In the genomic region with DNA sequence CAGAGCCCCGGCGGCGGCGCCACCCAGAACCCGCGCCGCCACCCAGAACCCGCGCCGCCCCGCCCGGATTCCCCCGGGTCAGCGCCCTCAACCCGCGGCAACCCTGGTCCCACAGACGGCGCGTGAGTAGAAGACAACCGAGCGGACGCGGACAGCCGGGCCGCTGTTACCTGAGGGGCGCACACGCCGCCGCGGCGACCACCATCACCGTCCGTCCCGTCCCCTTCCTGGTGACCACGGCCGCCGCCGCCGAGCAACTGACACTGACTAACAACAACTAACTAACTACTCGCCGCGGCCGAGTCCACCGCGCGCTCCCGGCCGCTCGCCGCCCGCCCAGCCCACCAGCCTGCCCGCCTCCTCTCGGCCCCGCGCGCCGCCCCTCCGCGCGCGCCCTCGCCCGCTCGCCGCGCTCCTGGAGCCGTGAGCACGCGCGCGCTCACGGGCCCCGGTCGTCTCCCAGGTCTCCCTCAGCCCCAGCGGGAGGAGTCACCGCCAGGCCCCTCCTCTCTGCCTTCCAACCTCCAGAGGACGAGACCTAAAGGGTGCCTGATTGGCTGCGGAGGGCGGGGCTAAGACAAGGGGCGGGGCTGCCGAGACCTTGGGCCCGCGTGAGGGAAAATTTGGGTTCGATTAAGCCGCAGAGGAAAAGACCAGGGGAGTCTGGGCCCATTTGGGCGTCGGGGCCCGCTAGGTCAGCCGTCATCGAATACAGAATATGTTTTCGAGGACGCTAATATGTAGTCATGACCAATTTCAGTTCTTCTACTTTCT, we compare ENCODE assay signal across 1 cellular context.
TF ChIP-seq lines count a peak whose summit lies in the region.

A gene with protein sequence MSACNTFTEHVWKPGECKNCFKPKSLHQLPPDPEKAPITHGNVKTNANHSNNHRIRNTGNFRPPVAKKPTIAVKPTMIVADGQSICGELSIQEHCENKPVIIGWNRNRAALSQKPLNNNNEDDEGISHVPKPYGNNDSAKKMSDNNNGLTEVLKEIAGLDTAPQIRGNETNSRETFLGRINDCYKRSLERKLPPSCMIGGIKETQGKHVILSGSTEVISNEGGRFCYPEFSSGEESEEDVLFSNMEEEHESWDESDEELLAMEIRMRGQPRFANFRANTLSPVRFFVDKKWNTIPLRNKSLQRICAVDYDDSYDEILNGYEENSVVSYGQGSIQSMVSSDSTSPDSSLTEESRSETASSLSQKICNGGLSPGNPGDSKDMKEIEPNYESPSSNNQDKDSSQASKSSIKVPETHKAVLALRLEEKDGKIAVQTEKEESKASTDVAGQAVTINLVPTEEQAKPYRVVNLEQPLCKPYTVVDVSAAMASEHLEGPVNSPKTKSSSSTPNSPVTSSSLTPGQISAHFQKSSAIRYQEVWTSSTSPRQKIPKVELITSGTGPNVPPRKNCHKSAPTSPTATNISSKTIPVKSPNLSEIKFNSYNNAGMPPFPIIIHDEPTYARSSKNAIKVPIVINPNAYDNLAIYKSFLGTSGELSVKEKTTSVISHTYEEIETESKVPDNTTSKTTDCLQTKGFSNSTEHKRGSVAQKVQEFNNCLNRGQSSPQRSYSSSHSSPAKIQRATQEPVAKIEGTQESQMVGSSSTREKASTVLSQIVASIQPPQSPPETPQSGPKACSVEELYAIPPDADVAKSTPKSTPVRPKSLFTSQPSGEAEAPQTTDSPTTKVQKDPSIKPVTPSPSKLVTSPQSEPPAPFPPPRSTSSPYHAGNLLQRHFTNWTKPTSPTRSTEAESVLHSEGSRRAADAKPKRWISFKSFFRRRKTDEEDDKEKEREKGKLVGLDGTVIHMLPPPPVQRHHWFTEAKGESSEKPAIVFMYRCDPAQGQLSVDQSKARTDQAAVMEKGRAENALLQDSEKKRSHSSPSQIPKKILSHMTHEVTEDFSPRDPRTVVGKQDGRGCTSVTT (N-terminal part only) (minus strand): TSS at position 269 of the 774 bp plus-strand sequence. CDS start 238,178 bp downstream, outside the sequence.

TF ChIP-seq in K562, 482 proteins besides CTCF, POLR2A, EP300 and RAD21 (continued from another document and continues in another):
- TF ChIP-seq ZNF318 (IDR thresholded peaks at IDR 0.05; ENCODE audit: borderline replicate concordance in 1 of 2, low read depth in 1 of 2) (no peak), BRF1 (IDR thresholded peaks at IDR 0.05; ENCODE audit: borderline replicate concordance, extremely low read depth, insufficient read length) (no peak), ZNF274 (IDR thresholded peaks at IDR 0.05; ENCODE audit: borderline replicate concordance, low read depth, low read length) (no peak), MNT (conservative IDR thresholded peaks at IDR 0.05) (no peak), JUN (IDR thresholded peaks at IDR 0.05; ENCODE audit: borderline replicate concordance, low read depth, low read length) (no peak), JUN (CRISPR knock-in tag; IDR thresholded peaks at IDR 0.05; ENCODE audit: borderline replicate concordance) (no peak), PML (IDR thresholded peaks at IDR 0.05; ENCODE audit: low read length) (no peak), SOX6 (IDR thresholded peaks at IDR 0.05) (0 out of 2 replicates have a peak, but pooled peaks have one; percentile 16), MXI1 (IDR thresholded peaks at IDR 0.05; ENCODE audit: low read depth, low read length) (no peak), ZNF316 (IDR thresholded peaks at IDR 0.05) (no peak), CBX1 (IDR thresholded peaks at IDR 0.05; ENCODE audit: low read depth) (no peak), ZFP1 (CRISPR knock-in tag; IDR thresholded peaks at IDR 0.05) (no peak), MIER1 (IDR thresholded peaks at IDR 0.05; ENCODE audit: low read depth) (no peak), TRIM24 (IDR thresholded peaks at IDR 0.05) (no peak; a peak in 1 of 4 replicates), ESRRB (CRISPR knock-in tag; IDR thresholded peaks at IDR 0.05; ENCODE audit: borderline replicate concordance) (no peak), WHSC1 (IDR thresholded peaks at IDR 0.05; ENCODE audit: low read length) (no peak), NBN (IDR thresholded peaks at IDR 0.05; ENCODE audit: low read depth) (no peak), FOSL1 (tag; conservative IDR thresholded peaks at IDR 0.05) (no peak; the same call in none of the 2 replicates)
- TF ChIP-seq, protein P1, sequence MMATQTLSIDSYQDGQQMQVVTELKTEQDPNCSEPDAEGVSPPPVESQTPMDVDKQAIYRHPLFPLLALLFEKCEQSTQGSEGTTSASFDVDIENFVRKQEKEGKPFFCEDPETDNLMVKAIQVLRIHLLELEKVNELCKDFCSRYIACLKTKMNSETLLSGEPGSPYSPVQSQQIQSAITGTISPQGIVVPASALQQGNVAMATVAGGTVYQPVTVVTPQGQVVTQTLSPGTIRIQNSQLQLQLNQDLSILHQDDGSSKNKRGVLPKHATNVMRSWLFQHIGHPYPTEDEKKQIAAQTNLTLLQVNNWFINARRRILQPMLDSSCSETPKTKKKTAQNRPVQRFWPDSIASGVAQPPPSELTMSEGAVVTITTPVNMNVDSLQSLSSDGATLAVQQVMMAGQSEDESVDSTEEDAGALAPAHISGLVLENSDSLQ (IDR thresholded peaks at IDR 0.05) = no peak; the same call in 1 of the 2 replicates
- TF ChIP-seq, protein P2, sequence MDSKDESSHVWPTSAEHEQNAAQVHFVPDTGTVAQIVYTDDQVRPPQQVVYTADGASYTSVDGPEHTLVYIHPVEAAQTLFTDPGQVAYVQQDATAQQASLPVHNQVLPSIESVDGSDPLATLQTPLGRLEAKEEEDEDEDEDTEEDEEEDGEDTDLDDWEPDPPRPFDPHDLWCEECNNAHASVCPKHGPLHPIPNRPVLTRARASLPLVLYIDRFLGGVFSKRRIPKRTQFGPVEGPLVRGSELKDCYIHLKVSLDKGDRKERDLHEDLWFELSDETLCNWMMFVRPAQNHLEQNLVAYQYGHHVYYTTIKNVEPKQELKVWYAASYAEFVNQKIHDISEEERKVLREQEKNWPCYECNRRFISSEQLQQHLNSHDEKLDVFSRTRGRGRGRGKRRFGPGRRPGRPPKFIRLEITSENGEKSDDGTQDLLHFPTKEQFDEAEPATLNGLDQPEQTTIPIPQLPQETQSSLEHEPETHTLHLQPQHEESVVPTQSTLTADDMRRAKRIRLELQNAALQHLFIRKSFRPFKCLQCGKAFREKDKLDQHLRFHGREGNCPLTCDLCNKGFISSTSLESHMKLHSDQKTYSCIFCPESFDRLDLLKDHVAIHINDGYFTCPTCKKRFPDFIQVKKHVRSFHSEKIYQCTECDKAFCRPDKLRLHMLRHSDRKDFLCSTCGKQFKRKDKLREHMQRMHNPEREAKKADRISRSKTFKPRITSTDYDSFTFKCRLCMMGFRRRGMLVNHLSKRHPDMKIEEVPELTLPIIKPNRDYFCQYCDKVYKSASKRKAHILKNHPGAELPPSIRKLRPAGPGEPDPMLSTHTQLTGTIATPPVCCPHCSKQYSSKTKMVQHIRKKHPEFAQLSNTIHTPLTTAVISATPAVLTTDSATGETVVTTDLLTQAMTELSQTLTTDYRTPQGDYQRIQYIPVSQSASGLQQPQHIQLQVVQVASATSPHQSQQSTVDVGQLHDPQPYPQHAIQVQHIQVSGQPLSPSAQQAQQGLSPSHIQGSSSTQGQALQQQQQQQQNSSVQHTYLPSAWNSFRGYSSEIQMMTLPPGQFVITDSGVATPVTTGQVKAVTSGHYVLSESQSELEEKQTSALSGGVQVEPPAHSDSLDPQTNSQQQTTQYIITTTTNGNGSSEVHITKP (IDR thresholded peaks at IDR 0.05; ENCODE audit: partially characterized antibody) = no peak
